ENCODE assay signal across 8 cellular contexts in genomic region chr7:107879400-107880035, GRCh38. TPM values are rescaled to one million over a fixed set of nuclear protein-coding genes. Genes with fewer than 3 reads are reported as not detected.
DNase-seq lines count a peak whose midpoint lies in the region; ATAC-seq and TF ChIP-seq lines count a peak whose summit lies in the region.

No MANE protein-coding gene starts in this region.

- H3K4me2 ChIP-seq in OCI-LY1 (ENCODE audit: low read length) (no peak overlapping the region), hepatocyte (no peak overlapping the region)

- H3K27ac ChIP-seq in OCI-LY1 (ENCODE audit: low read depth, low read length, poor library complexity, severe bottlenecking) (no peak overlapping the region), hepatocyte (no peak overlapping the region)

- H3K9me2 ChIP-seq in OCI-LY1 (ENCODE audit: low read depth, low read length) (no peaks in the 10 kb centered on the region), hepatocyte (replicated peaks; ENCODE audit: insufficient read depth) (no peaks in the 10 kb centered on the region)

- 21% methylated on average over 3 of the region's 3 CpGs for WGBS in hepatocyte (ENCODE audit: low lambda C conversion rate, missing lambda C conversion rate)

- H3K9ac ChIP-seq in OCI-LY1 (ENCODE audit: low read length): no peak overlapping the region

- H4K20me1 ChIP-seq in OCI-LY1 (ENCODE audit: insufficient read depth, low read length) (no peaks in the 10 kb centered on the region), hepatocyte (ENCODE audit: insufficient read depth, poor library complexity, severe bottlenecking) (no peaks in the 10 kb centered on the region)

- no peak for ATAC-seq in GM21360 (IDR thresholded peaks at IDR 0.05; ENCODE audit: unreplicated experiment)

- TF ChIP-seq CTCF in GM20000 (IDR thresholded peaks at IDR 0.05; ENCODE audit: extremely low read depth, missing control alignments): peak; percentile 51
- TF ChIP-seq CTCF in OCI-LY1 (IDR thresholded peaks at IDR 0.05; ENCODE audit: low read length): peak; percentile 98
- peak; percentile 85 for TF ChIP-seq CTCF in hepatocyte (IDR thresholded peaks at IDR 0.05; ENCODE audit: poor library complexity)

- no peak overlapping the region for H2AFZ ChIP-seq in OCI-LY1 (ENCODE audit: low read length)
- no peak overlapping the region for H2AFZ ChIP-seq in hepatocyte

- no peaks in the 10 kb centered on the region for H3K4me1 ChIP-seq in OCI-LY1 (ENCODE audit: insufficient read depth, low read length, severe bottlenecking)
- no peaks in the 10 kb centered on the region for H3K4me1 ChIP-seq in hepatocyte (ENCODE audit: insufficient read depth)

- H3K36me3 ChIP-seq in OCI-LY1 (ENCODE audit: insufficient read depth, low read length) (no peaks in the 10 kb centered on the region), hepatocyte (replicated peaks; ENCODE audit: insufficient read depth, low read depth) (no peaks in the 10 kb centered on the region)

- DNase-seq in EH (ENCODE audit: low read depth): peak; percentile 70
- DNase-seq in GM20000 (ENCODE audit: low spot score): peak; percentile 56
- DNase-seq in HUDEP-2 (lab: John Stamatoyannopoulos, UW; ENCODE audit: unreplicated experiment in 76 of 76): peak in 45 of 76 experiments; percentile 6 to 71 (median 39)
- DNase-seq in astrocyte of the hippocampus (ENCODE audit: low read depth, low spot score): peak; percentile 77
- peak; percentile 75 for DNase-seq in hepatocyte (ENCODE audit: low spot score)
- peak; percentile 27 for DNase-seq in stimulated activated CD4-positive, alpha-beta T cell treated with anti-CD3 and anti-CD28 coated beads, Interleukin-4, amount 100 ng/mL, for 1 hour

- no peaks in the 10 kb centered on the region for H3K27me3 ChIP-seq in OCI-LY1 (ENCODE audit: insufficient read depth, low read length)
- H3K27me3 ChIP-seq in hepatocyte: peaks cover 7% of the 10 kb centered on the region

- H3K9me3 ChIP-seq in OCI-LY1 (ENCODE audit: low read length): no peaks in the 10 kb centered on the region
- H3K9me3 ChIP-seq in hepatocyte (ENCODE audit: low read depth): no peaks in the 10 kb centered on the region

- no peaks in the 10 kb centered on the region for H3K79me2 ChIP-seq in OCI-LY1 (ENCODE audit: insufficient read depth, low read length)
- H3K79me2 ChIP-seq in hepatocyte: no peaks in the 10 kb centered on the region

- H3K4me3 ChIP-seq in OCI-LY1 (ENCODE audit: low read depth, low read length, poor library complexity, severe bottlenecking) (no peak overlapping the region), hepatocyte (no peak overlapping the region)

- H3F3A ChIP-seq in OCI-LY1 (ENCODE audit: insufficient read depth, low read length): no peaks in the 10 kb centered on the region

RNA-seq across cellular contexts. Expression of gene DLD, which starts 11.5 kb away (rescaled TPM):
- 125 and 129 TPM in 2 replicates for total RNA-seq in hepatocyte
- 84.9 and 96.0 TPM in 2 replicates for polyA plus RNA-seq in hepatocyte

Comparison
In these comparisons a context has a peak if more than half of its experiments do, and no peak if none do; other contexts are left out.
1. DNase-seq: peak in every context shown above with its lines; median percentile 77 in astrocyte of the hippocampus; 75 in hepatocyte; 70 in EH; 56 in GM20000; 39 in HUDEP-2; 27 in stimulated activated CD4-positive, alpha-beta T cell treated with anti-CD3 and anti-CD28 coated beads, Interleukin-4, amount 100 ng/mL, for 1 hour.